Comparison of ENCODE assay signal across 3 cellular contexts in genomic region chr16:153129-153521, GRCh38. TPM values are rescaled to one million over a fixed set of nuclear protein-coding genes. Genes with fewer than 3 reads are reported as not detected.
A peak's percentile ranks its signal among the peaks of the same experiment; 100 is the strongest.
ATAC-seq and TF ChIP-seq lines count a peak whose summit lies in the region.
"Not testable (repeated sequence)": the region's sequence is repeated elsewhere in the genome, so short reads cannot be mapped to it uniquely, and the experiment has no call there.
"Had no signal": no experiment of that assay in that cellular context is flagged by ENCODE, and none has a peak within 500 bp of the region (broad histone marks: within the 10 kb centered on the region; RNA-seq: fewer than 3 reads in every experiment).

No MANE protein-coding gene starts in this region.

- H3K9me3 Mint-ChIP-seq in brain; stimulated activated memory B cell treated with anti-CD40 and anti-IgM and Interleukin-4, amounts not matched to agents 10 μg/mL and 1 μg/mL and 100 μg/mL, for 72 hours: not testable (repeated sequence)

- TF ChIP-seq CTCF in brain (conservative IDR thresholded peaks at IDR 0.05): not testable (repeated sequence)

- not testable (repeated sequence) for H3K36me3 Mint-ChIP-seq in brain; stimulated activated memory B cell treated with anti-CD40 and anti-IgM and Interleukin-4, amounts not matched to agents 10 μg/mL and 1 μg/mL and 100 μg/mL, for 72 hours

- H3K27ac Mint-ChIP-seq in brain; stimulated activated memory B cell treated with anti-CD40 and anti-IgM and Interleukin-4, amounts not matched to agents 10 μg/mL and 1 μg/mL and 100 μg/mL, for 72 hours: not testable (repeated sequence)

- peak overlapping the region in 4 of 5 experiments; percentile 45 to 71 (median 62) for H3K4me3 Mint-ChIP-seq in brain
- H3K4me3 Mint-ChIP-seq in stimulated activated memory B cell treated with anti-CD40 and anti-IgM and Interleukin-4, amounts not matched to agents 10 μg/mL and 1 μg/mL and 100 μg/mL, for 72 hours: peak overlapping the region; percentile 39

- H3K27me3 Mint-ChIP-seq in brain: peaks cover 63% of the 10 kb centered on the region
- peaks cover 62% of the 10 kb centered on the region for H3K27me3 Mint-ChIP-seq in stimulated activated memory B cell treated with anti-CD40 and anti-IgM and Interleukin-4, amounts not matched to agents 10 μg/mL and 1 μg/mL and 100 μg/mL, for 72 hours

- H3K4me1 Mint-ChIP-seq in brain: not testable (repeated sequence)
- peaks cover 16% of the 10 kb centered on the region for H3K4me1 Mint-ChIP-seq in stimulated activated memory B cell treated with anti-CD40 and anti-IgM and Interleukin-4, amounts not matched to agents 10 μg/mL and 1 μg/mL and 100 μg/mL, for 72 hours

- ATAC-seq in stimulated activated memory B cell treated with anti-CD40 and anti-IgM and Interleukin-4, amounts not matched to agents 10 μg/mL and 1 μg/mL and 100 μg/mL, for 72 hours: peak; percentile 28

RNA-seq across cellular contexts. Expression of gene HBZ, which starts 0.7 kb away (rescaled TPM):
- not detected for polyA plus RNA-seq in brain (ENCODE audit: insufficient read depth, low read depth, low replicate concordance)
- polyA plus RNA-seq: CD14-positive monocyte had no signal

RNA-seq across cellular contexts. Expression of gene HBM, which starts 12.7 kb away (rescaled TPM):
- polyA plus RNA-seq in brain (ENCODE audit: insufficient read depth, low read depth, low replicate concordance): not detected
- polyA plus RNA-seq: CD14-positive monocyte had no signal

RNA-seq across cellular contexts. Expression of gene NPRL3, which starts 14.7 kb away (rescaled TPM):
- polyA plus RNA-seq in brain (ENCODE audit: insufficient read depth, low read depth, low replicate concordance): 72.3 TPM

RNA-seq across cellular contexts. Expression of gene HBA2, which starts 19.6 kb away (rescaled TPM):
- 600 TPM for polyA plus RNA-seq in brain (ENCODE audit: insufficient read depth, low read depth, low replicate concordance)

RNA-seq across cellular contexts. Expression of gene HBA1, which starts 23.4 kb away (rescaled TPM):
- polyA plus RNA-seq in brain (ENCODE audit: insufficient read depth, low read depth, low replicate concordance): 289 TPM
